17 cellular contexts compared by ENCODE assay signal in the genomic region with DNA sequence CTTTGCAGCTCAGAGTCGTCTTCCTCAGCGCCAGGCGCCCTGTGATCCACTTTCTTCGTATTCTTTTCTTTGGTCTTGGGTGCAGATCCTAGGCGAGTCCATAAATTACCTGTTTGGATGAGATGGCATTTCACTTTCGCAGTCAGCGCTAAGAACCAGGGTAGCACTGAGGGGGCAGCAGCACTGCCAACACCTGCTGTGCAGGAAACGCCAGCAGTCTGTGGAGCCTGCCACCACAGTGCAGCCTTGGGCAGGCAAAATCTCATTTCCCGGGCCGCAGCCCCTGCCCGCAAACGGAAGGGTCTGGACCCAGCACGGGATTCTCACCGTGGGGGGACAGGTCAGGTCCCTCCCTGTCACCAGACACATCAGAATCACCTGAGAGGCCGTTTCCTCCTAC. TPM values are rescaled to one million over a fixed set of nuclear protein-coding genes. Genes with fewer than 3 reads are reported as not detected.
DNase-seq lines count a peak whose midpoint lies in the region; ATAC-seq, FAIRE-seq and TF ChIP-seq lines count a peak whose summit lies in the region.
"Had no signal": no experiment of that assay in that cellular context is flagged by ENCODE, and none has a peak within 500 bp of the region (broad histone marks: within the 10 kb centered on the region; RNA-seq: fewer than 3 reads in every experiment).

No MANE protein-coding gene starts in this region.

- no peak overlapping the region for H3K4me2 ChIP-seq in H9 (ENCODE audit: insufficient read depth, insufficient read length, low read length)
- no peak overlapping the region for H3K4me2 ChIP-seq in HepG2 (ENCODE audit: low read depth, low read length)

- H3K27ac ChIP-seq in H9 (ENCODE audit: insufficient read length, low read depth, low read length) (no peak overlapping the region), endodermal cell (ENCODE audit: low read depth, low read length) (no peak overlapping the region), HepG2 (ENCODE audit: extremely low read length, insufficient read depth, low read length) (no peak overlapping the region)
- H3K27ac ChIP-seq in CD4-positive, alpha-beta T cell (ENCODE audit: low read depth, low read length), result no peak overlapping the region

- no TSS peak for BruUV-seq in HepG2 (replicated peaks; lab: Mats Ljungman, UMichigan)

- H3K27me3 ChIP-seq in H9 (ENCODE audit: insufficient read depth, low read length), result no peaks in the 10 kb centered on the region
- H3K27me3 ChIP-seq in endodermal cell (ENCODE audit: control insufficient read depth, insufficient read depth, low read length, poor library complexity, severe bottlenecking), result no peaks in the 10 kb centered on the region
- H3K27me3 ChIP-seq in HepG2 (ENCODE audit: control insufficient read depth in 1 of 2, insufficient read depth in 2 of 2, low read length in 2 of 2), result no peaks in the 10 kb centered on the region
- no peaks in the 10 kb centered on the region for H3K27me3 ChIP-seq in CD4-positive, alpha-beta T cell (ENCODE audit: control insufficient read depth, insufficient read depth, low read length)

- H4K20me1 ChIP-seq in H9 (ENCODE audit: control insufficient read depth, insufficient read depth, insufficient read length), result no peaks in the 10 kb centered on the region
- H4K20me1 ChIP-seq in HepG2 (ENCODE audit: insufficient read depth, low read length), result no peaks in the 10 kb centered on the region

- H3K4me1 Mint-ChIP-seq in H9 (no peaks in the 10 kb centered on the region), endodermal cell (no peaks in the 10 kb centered on the region), progenitor cell of endocrine pancreas (ENCODE audit: low read depth) (no peaks in the 10 kb centered on the region)
- peaks cover 7% of the 10 kb centered on the region for H3K4me1 Mint-ChIP-seq in activated CD4-positive, alpha-beta memory T cell treated with anti-CD3 and anti-CD28 coated beads for 36 hours (ENCODE audit: low read depth)
- no peaks in the 10 kb centered on the region for H3K4me1 Mint-ChIP-seq in CD4-positive, alpha-beta T cell (ENCODE audit: low read depth)
- H3K4me1 Mint-ChIP-seq: CD4-positive, alpha-beta memory T cell had no signal

- FAIRE-seq in HepG2 (lab: Jason Lieb, UNC), result no peak
- FAIRE-seq: A204.1, G401.6, GM12891, H54 had no signal

- no peak for TF ChIP-seq POLR2A in HepG2 (IDR thresholded peaks at IDR 0.05; ENCODE audit: insufficient read depth in 1 of 2, low read depth in 2 of 2, low read length in 2 of 2)

- H2BK5ac ChIP-seq in H9 (ENCODE audit: insufficient read length, low read length), result no peak overlapping the region

- H3K4me3 Mint-ChIP-seq in H9, result no peak overlapping the region
- H3K4me3 Mint-ChIP-seq in endodermal cell, result no peak overlapping the region
- no peak overlapping the region for H3K4me3 Mint-ChIP-seq in progenitor cell of endocrine pancreas (ENCODE audit: low read depth)
- no peak overlapping the region for H3K4me3 Mint-ChIP-seq in activated CD4-positive, alpha-beta memory T cell treated with anti-CD3 and anti-CD28 coated beads for 36 hours
- H3K4me3 Mint-ChIP-seq in CD4-positive, alpha-beta T cell, result no peak overlapping the region
- H3K4me3 Mint-ChIP-seq: B cell; CD4-positive, alpha-beta memory T cell had no signal

- H3K36me3 Mint-ChIP-seq in H9 (ENCODE audit: insufficient read depth in 1 of 3, low read depth in 3 of 3), result peaks cover 24 to 85% (median 73%) of the 10 kb centered on the region in 3 experiments; a peak in 6 of 7 replicates
- H3K36me3 Mint-ChIP-seq in endodermal cell (ENCODE audit: low read depth), result peaks cover 66% of the 10 kb centered on the region
- H3K36me3 Mint-ChIP-seq in progenitor cell of endocrine pancreas (ENCODE audit: insufficient read depth), result peaks cover 24% of the 10 kb centered on the region
- peaks cover 33% of the 10 kb centered on the region for H3K36me3 Mint-ChIP-seq in activated CD4-positive, alpha-beta memory T cell treated with anti-CD3 and anti-CD28 coated beads for 36 hours
- H3K36me3 Mint-ChIP-seq in CD4-positive, alpha-beta T cell (ENCODE audit: low read depth), result peaks cover 81% of the 10 kb centered on the region

- TF ChIP-seq RAD21 in HepG2 (CRISPR knock-in tag; IDR thresholded peaks at IDR 0.05), result no peak

- H3K36me3 ChIP-seq in endodermal cell (ENCODE audit: control insufficient read depth, insufficient read depth, low read length) (peaks cover 88% of the 10 kb centered on the region), HepG2 (replicated peaks in 1 of 2; ENCODE audit: control insufficient read depth in 1 of 2, insufficient read depth in 2 of 2, low read length in 2 of 2) (peaks cover 19 to 66% of the 10 kb centered on the region in 2 experiments; a peak in 4 of 5 replicates)

- POLR2A ChIA-PET in activated CD4-positive, alpha-beta memory T cell treated with anti-CD3 and anti-CD28 coated beads for 36 hours (lab: Charles Lee), result no interaction called here
- POLR2A ChIA-PET in HepG2 (lab: Yijun Ruan, JAX), result no interaction called here
- POLR2A ChIA-PET in CD4-positive, alpha-beta T cell (lab: Charles Lee), result no interaction called here

- H3K23me2 ChIP-seq in H9 (ENCODE audit: insufficient read length, low read depth, low read length, poor library complexity, severe bottlenecking), result no peaks in the 10 kb centered on the region

- ATAC-seq in GM18861 (IDR thresholded peaks at IDR 0.05; ENCODE audit: unreplicated experiment) (no peak), HepG2 (no peak)
- ATAC-seq in CD4-positive, alpha-beta T cell (ENCODE audit: poor library complexity), result no peak

- H2BK120ac ChIP-seq in H9 (ENCODE audit: low read depth, low read length, poor library complexity, severe bottlenecking), result no peak overlapping the region

- no peak overlapping the region for H3T11ph ChIP-seq in H9 (ENCODE audit: low read length)

- H3K79me2 ChIP-seq in H9 (ENCODE audit: insufficient read depth, low read length), result no peaks in the 10 kb centered on the region
- H3K79me2 ChIP-seq in HepG2 (ENCODE audit: insufficient read depth, low read length), result no peaks in the 10 kb centered on the region

- H3K79me1 ChIP-seq in H9 (ENCODE audit: insufficient read depth, low read depth, low read length, poor library complexity, severe bottlenecking), result no peaks in the 10 kb centered on the region

- CTCF ChIA-PET in activated CD4-positive, alpha-beta memory T cell treated with anti-CD3 and anti-CD28 coated beads for 36 hours (lab: Charles Lee), result interaction anchor here (9.4 kb wide), 1 partner anchor 76 kb away, joined by 109 read pairs; no protein-coding TSS in a partner anchor
- CTCF ChIA-PET in HepG2 (lab: Yijun Ruan, JAX; ENCODE audit: low intra/inter-chr PET ratio, low total read pairs), result interaction anchor here (0.6 kb wide), 1 partner anchor 821 kb away, joined by 3 read pairs; no protein-coding TSS in a partner anchor
- CTCF ChIA-PET in CD4-positive, alpha-beta T cell (lab: Charles Lee), result no interaction called here

- H2BK20ac ChIP-seq in H9 (ENCODE audit: low read depth, low read length, poor library complexity, severe bottlenecking), result no peak overlapping the region

- no CpG with 5 or more reads among the region's 15 CpGs for WGBS in H9 (ENCODE audit: extremely low coverage, insufficient read length, low lambda C conversion rate)
- WGBS in endodermal cell (ENCODE audit: insufficient coverage in 1 of 2, insufficient read length in 1 of 2), 2 experiments, result 94 to 95% methylated on average over 13 to 15 of the region's 15 CpGs
- 96% methylated on average over 15 of the region's 15 CpGs for WGBS in HepG2 (ENCODE audit: low lambda C conversion rate)

- H3K18ac ChIP-seq in H9 (ENCODE audit: insufficient read length, low read depth, low read length), result no peak overlapping the region

- in situ Hi-C loops in HepG2 (cut with HindIII; ENCODE audit: extremely low pct_ligation_motif_present, low pct_unique_long_range_greater_than_20kb), result no loop called here

- no peak overlapping the region for H4K5ac ChIP-seq in H9 (ENCODE audit: insufficient read length, low read depth, low read length)

- DNase-seq in A172 (ENCODE audit: low spot score) (peak; percentile 21), H9 (no peak), endodermal cell (no peak), progenitor cell of endocrine pancreas (ENCODE audit: low spot score, unreplicated experiment) (no peak), HepG2 (ENCODE audit: low spot score) (no peak)
- DNase-seq in activated CD4-positive, alpha-beta memory T cell treated with anti-CD3 and anti-CD28 coated beads for 36 hours, result no peak
- DNase-seq in CD4-positive, alpha-beta T cell, result no peak
- DNase-seq: C1 segment of cervical spinal cord; CD4-positive, alpha-beta memory T cell; DMS79; IMR-90 had no signal

- H2BK15ac ChIP-seq in H9 (ENCODE audit: low read depth, low read length), result no peak overlapping the region; the same call in 1 of the 2 replicates

- H2AFZ ChIP-seq in H9 (ENCODE audit: low read length), result no peak overlapping the region
- H2AFZ ChIP-seq in HepG2 (ENCODE audit: low read length), result no peak overlapping the region

- H4K91ac ChIP-seq in H9 (ENCODE audit: insufficient read length, low read depth, low read length), result no peak overlapping the region

- H3K27ac Mint-ChIP-seq in H9 (peak overlapping the region in 2 of 3 experiments; percentile 1 to 56; a peak in 3 of 7 replicates), endodermal cell (peak overlapping the region; percentile 48), progenitor cell of endocrine pancreas (peak overlapping the region; percentile 70)
- H3K27ac Mint-ChIP-seq in activated CD4-positive, alpha-beta memory T cell treated with anti-CD3 and anti-CD28 coated beads for 36 hours, result no peak overlapping the region
- H3K27ac Mint-ChIP-seq in CD4-positive, alpha-beta T cell, result no peak overlapping the region
- H3K27ac Mint-ChIP-seq: B cell; CD4-positive, alpha-beta memory T cell had no signal

- H3K27me3 Mint-ChIP-seq in H9 (ENCODE audit: low read depth) (no peaks in the 10 kb centered on the region), endodermal cell (ENCODE audit: insufficient read depth) (no peaks in the 10 kb centered on the region), progenitor cell of endocrine pancreas (no peaks in the 10 kb centered on the region)
- no peaks in the 10 kb centered on the region for H3K27me3 Mint-ChIP-seq in activated CD4-positive, alpha-beta memory T cell treated with anti-CD3 and anti-CD28 coated beads for 36 hours
- no peaks in the 10 kb centered on the region for H3K27me3 Mint-ChIP-seq in CD4-positive, alpha-beta T cell
- H3K27me3 Mint-ChIP-seq: B cell; CD4-positive, alpha-beta memory T cell had no signal

- H3K23ac ChIP-seq in H9 (ENCODE audit: insufficient read length, low read depth, low read length), result no peak overlapping the region

- intact Hi-C loops in activated CD4-positive, alpha-beta memory T cell treated with anti-CD3 and anti-CD28 coated beads for 36 hours (cut with micrococcal nuclease), result no loop called here
- intact Hi-C loops in HepG2 (cut with micrococcal nuclease; ENCODE audit: unreplicated experiment), result no loop called here
- intact Hi-C loops in CD4-positive, alpha-beta T cell (cut with DNase I, micrococcal nuclease), result no loop called here

- TF ChIP-seq EP300 in HepG2 (IDR thresholded peaks at IDR 0.05; ENCODE audit: low read depth in 2 of 2, low read length in 2 of 2), result no peak
- no peak for TF ChIP-seq EP300 in HepG2 (CRISPR knock-in tag; IDR thresholded peaks at IDR 0.05; ENCODE audit: borderline replicate concordance)

- no peak overlapping the region for H3K56ac ChIP-seq in H9 (ENCODE audit: insufficient read length, low read depth, low read length)

- H3K4me3 ChIP-seq in endodermal cell (ENCODE audit: low read length) (no peak overlapping the region), HepG2 (replicated peaks in 1 of 3; ENCODE audit: insufficient read depth in 1 of 3, low read depth in 2 of 3, low read length in 3 of 3) (no peak overlapping the region)

- H3K4ac ChIP-seq in H9 (ENCODE audit: low read depth, low read length), result no peak overlapping the region

- H4K8ac ChIP-seq in H9 (replicated peaks; ENCODE audit: insufficient read length, low read depth, low read length), result no peak overlapping the region

- no peaks in the 10 kb centered on the region for H3K9me3 ChIP-seq in H9 (ENCODE audit: control insufficient read depth, low read depth, low read length)
- no peaks in the 10 kb centered on the region for H3K9me3 ChIP-seq in endodermal cell (ENCODE audit: control insufficient read depth, low read length)
- H3K9me3 ChIP-seq in HepG2 (ENCODE audit: low read length), result no peaks in the 10 kb centered on the region
- H3K9me3 ChIP-seq in CD4-positive, alpha-beta T cell (ENCODE audit: control insufficient read depth, low read length), result no peaks in the 10 kb centered on the region

- no peak overlapping the region for H3K9ac ChIP-seq in H9 (ENCODE audit: extremely low read depth, insufficient read length, low read length)
- no peak overlapping the region for H3K9ac ChIP-seq in endodermal cell (ENCODE audit: extremely low read depth, low read length, poor library complexity, severe bottlenecking)
- no peak overlapping the region for H3K9ac ChIP-seq in HepG2 (ENCODE audit: insufficient read depth, low read depth, low read length)

- H3K4me1 ChIP-seq in H9 (ENCODE audit: insufficient read depth, low read length), result no peaks in the 10 kb centered on the region
- no peaks in the 10 kb centered on the region for H3K4me1 ChIP-seq in endodermal cell (ENCODE audit: control insufficient read depth, insufficient read depth, low read length)
- no peaks in the 10 kb centered on the region for H3K4me1 ChIP-seq in HepG2 (ENCODE audit: insufficient read depth, low read length)

- no peak for TF ChIP-seq CTCF in H9 (conservative IDR thresholded peaks at IDR 0.05)
- TF ChIP-seq CTCF in endodermal cell (conservative IDR thresholded peaks at IDR 0.05), result no peak
- TF ChIP-seq CTCF in progenitor cell of endocrine pancreas (IDR thresholded peaks at IDR 0.05; ENCODE audit: unreplicated experiment), result no peak
- TF ChIP-seq CTCF in HepG2 (CRISPR knock-in tag; IDR thresholded peaks at IDR 0.05), result no peak
- TF ChIP-seq CTCF in CD4-positive, alpha-beta T cell (IDR thresholded peaks at IDR 0.05), result no peak

- no peak overlapping the region for H2AK5ac ChIP-seq in H9 (ENCODE audit: insufficient read length, low read length)

- no peak overlapping the region for H3K14ac ChIP-seq in H9 (ENCODE audit: insufficient read depth, low read length)

- H3K9me3 Mint-ChIP-seq in H9 (no peaks in the 10 kb centered on the region), endodermal cell (no peaks in the 10 kb centered on the region), progenitor cell of endocrine pancreas (ENCODE audit: low read depth) (no peaks in the 10 kb centered on the region)
- no peaks in the 10 kb centered on the region for H3K9me3 Mint-ChIP-seq in activated CD4-positive, alpha-beta memory T cell treated with anti-CD3 and anti-CD28 coated beads for 36 hours
- H3K9me3 Mint-ChIP-seq in CD4-positive, alpha-beta T cell, result no peaks in the 10 kb centered on the region
- H3K9me3 Mint-ChIP-seq: CD4-positive, alpha-beta memory T cell had no signal

- no peak overlapping the region for H2BK12ac ChIP-seq in H9 (ENCODE audit: insufficient read length, low read depth, low read length)

RNA-seq across cellular contexts. Expression of gene ITGAE, which starts 12.2 kb away (rescaled TPM):
- total RNA-seq in A172 (2014; rRNA removed; shearing (Covaris generic)), result 70.5 and 88.5 TPM in 2 replicates
- total RNA-seq in H9 (2021) (23.5 and 24.2 TPM in 2 replicates), endodermal cell (10 to 100 TPM; 21.8 to 34.3 TPM), progenitor cell of endocrine pancreas (28.0 and 29.0 TPM in 2 replicates), HepG2 (2016; rRNA removed; fragmentation: Illumina TruSeq; extraction: Trizol) (49.0 and 56.3 TPM in 2 replicates)
- polyA plus RNA-seq in endodermal cell (2013, experiment 1 of 2), result 47.8 TPM
- 49.2 TPM for polyA plus RNA-seq in endodermal cell (2013, experiment 2 of 2)
- total RNA-seq in activated CD4-positive, alpha-beta memory T cell treated with anti-CD3 and anti-CD28 coated beads for 36 hours, result 10 to 100 TPM; 32.8 to 34.4 TPM
- total RNA-seq in HepG2 (2016; cell fraction: cytosol; rRNA removed; fragmentation: Illumina TruSeq; extraction: Trizol; ENCODE audit: low read depth), result 99.2 and 118 TPM in 2 replicates
- 54.9 and 56.5 TPM in 2 replicates for total RNA-seq in HepG2 (2016; cell fraction: insoluble cytoplasmic fraction; rRNA removed; fragmentation: Illumina TruSeq; extraction: Trizol)
- total RNA-seq in HepG2 (2016; cell fraction: membrane; rRNA removed; fragmentation: Illumina TruSeq; extraction: Trizol), result 121 and 124 TPM in 2 replicates
- total RNA-seq in HepG2 (2016; cell fraction: nucleus; rRNA removed; fragmentation: Illumina TruSeq; extraction: Trizol), result 18.5 and 22.4 TPM in 2 replicates
- polyA plus RNA-seq in HepG2 (2011; rRNA removed), result 38.2 and 42.3 TPM in 2 replicates
- 28.2 and 31.0 TPM in 2 replicates for polyA plus RNA-seq in HepG2 (2011; cell fraction: cytosol; rRNA removed)
- 13.3 and 15.2 TPM in 2 replicates for polyA plus RNA-seq in HepG2 (2011; cell fraction: nucleus; rRNA removed)
- polyA plus RNA-seq in HepG2 (2012), result 19.1 and 24.6 TPM in 2 replicates
- polyA plus RNA-seq in HepG2 (2016; cell fraction: cytosol; fragmentation: Illumina TruSeq; extraction: Trizol; ENCODE audit: low read depth), result 110 and 139 TPM in 2 replicates
- polyA plus RNA-seq in HepG2 (2016; cell fraction: insoluble cytoplasmic fraction; fragmentation: Illumina TruSeq; extraction: Trizol; ENCODE audit: low read depth), result 46.7 and 46.9 TPM in 2 replicates
- 90.3 and 104 TPM in 2 replicates for polyA plus RNA-seq in HepG2 (2016; cell fraction: membrane; fragmentation: Illumina TruSeq; extraction: Trizol; ENCODE audit: low read depth)
- 36.8 and 38.1 TPM in 2 replicates for polyA plus RNA-seq in HepG2 (2016; cell fraction: nucleus; fragmentation: Illumina TruSeq; extraction: Trizol; ENCODE audit: insufficient read depth, low read depth)
- polyA minus RNA-seq in HepG2 (2011; rRNA and poly(A)+ RNA removed; ENCODE audit: low replicate concordance), result 7.6 and 11.0 TPM in 2 replicates
- polyA minus RNA-seq in HepG2 (2011; cell fraction: cytosol; rRNA and poly(A)+ RNA removed), result 2.8 and 3.8 TPM in 2 replicates
- 11.7 and 12.6 TPM in 2 replicates for polyA minus RNA-seq in HepG2 (2011; cell fraction: nucleus; rRNA and poly(A)+ RNA removed)
- 10 to 100 TPM; 15.8 to 18.3 TPM for total RNA-seq in CD4-positive, alpha-beta T cell

RNA-seq across cellular contexts. Expression of gene NCBP3, which starts 32.9 kb away (rescaled TPM):
- 22.1 and 28.1 TPM in 2 replicates for total RNA-seq in A172 (2014; rRNA removed; shearing (Covaris generic))
- total RNA-seq in H9 (2021), result 43.0 and 45.7 TPM in 2 replicates
- total RNA-seq in endodermal cell, result 10 to 100 TPM; 74.5 to 75.9 TPM
- 72.1 TPM for polyA plus RNA-seq in endodermal cell (2013, experiment 1 of 2)
- polyA plus RNA-seq in endodermal cell (2013, experiment 2 of 2), result 66.8 TPM
- total RNA-seq in progenitor cell of endocrine pancreas, result 90.4 and 90.9 TPM in 2 replicates
- total RNA-seq in activated CD4-positive, alpha-beta memory T cell treated with anti-CD3 and anti-CD28 coated beads for 36 hours, result 10 to 100 TPM; 38.8 to 42.4 TPM
- total RNA-seq in HepG2 (2016; rRNA removed; fragmentation: Illumina TruSeq; extraction: Trizol), result 20.6 and 24.8 TPM in 2 replicates
- 3.9 and 4.8 TPM in 2 replicates for total RNA-seq in HepG2 (2016; cell fraction: cytosol; rRNA removed; fragmentation: Illumina TruSeq; extraction: Trizol; ENCODE audit: low read depth)
- 21.8 and 23.5 TPM in 2 replicates for total RNA-seq in HepG2 (2016; cell fraction: insoluble cytoplasmic fraction; rRNA removed; fragmentation: Illumina TruSeq; extraction: Trizol)
- total RNA-seq in HepG2 (2016; cell fraction: membrane; rRNA removed; fragmentation: Illumina TruSeq; extraction: Trizol), result 7.8 and 9.5 TPM in 2 replicates
- 30.1 and 35.2 TPM in 2 replicates for total RNA-seq in HepG2 (2016; cell fraction: nucleus; rRNA removed; fragmentation: Illumina TruSeq; extraction: Trizol)
- 16.6 and 19.5 TPM in 2 replicates for polyA plus RNA-seq in HepG2 (2011; rRNA removed)
- polyA plus RNA-seq in HepG2 (2011; cell fraction: cytosol; rRNA removed), result 4.6 and 5.5 TPM in 2 replicates
- polyA plus RNA-seq in HepG2 (2011; cell fraction: nucleus; rRNA removed), result 27.4 and 36.6 TPM in 2 replicates
- polyA plus RNA-seq in HepG2 (2012), result 22.5 and 26.0 TPM in 2 replicates
- 1.2 and 1.9 TPM in 2 replicates for polyA plus RNA-seq in HepG2 (2016; cell fraction: cytosol; fragmentation: Illumina TruSeq; extraction: Trizol; ENCODE audit: low read depth)
- polyA plus RNA-seq in HepG2 (2016; cell fraction: insoluble cytoplasmic fraction; fragmentation: Illumina TruSeq; extraction: Trizol; ENCODE audit: low read depth), result 22.8 and 23.0 TPM in 2 replicates
- 4.1 and 4.3 TPM in 2 replicates for polyA plus RNA-seq in HepG2 (2016; cell fraction: membrane; fragmentation: Illumina TruSeq; extraction: Trizol; ENCODE audit: low read depth)
- polyA plus RNA-seq in HepG2 (2016; cell fraction: nucleus; fragmentation: Illumina TruSeq; extraction: Trizol; ENCODE audit: insufficient read depth, low read depth), result 77.0 and 80.1 TPM in 2 replicates
- 8.7 and 10.7 TPM in 2 replicates for polyA minus RNA-seq in HepG2 (2011; rRNA and poly(A)+ RNA removed; ENCODE audit: low replicate concordance)
- 3.4 and 5.1 TPM in 2 replicates for polyA minus RNA-seq in HepG2 (2011; cell fraction: cytosol; rRNA and poly(A)+ RNA removed)
- polyA minus RNA-seq in HepG2 (2011; cell fraction: nucleus; rRNA and poly(A)+ RNA removed), result 42.4 and 49.2 TPM in 2 replicates
- total RNA-seq in CD4-positive, alpha-beta T cell, result 10 to 100 TPM; 25.0 to 29.5 TPM

Comparison
In these comparisons a context has a peak if more than half of its experiments do, and no peak if none do; other contexts are left out.
1. H3K27ac Mint-ChIP-seq: peak in H9 (2 of 3), endodermal cell (single experiment) and progenitor cell of endocrine pancreas (single experiment); none in activated CD4-positive, alpha-beta memory T cell treated with anti-CD3 and anti-CD28 coated beads for 36 hours (single experiment) and CD4-positive, alpha-beta T cell (single experiment).